ENCODE assay signal across 1 cellular context in the genomic region with DNA sequence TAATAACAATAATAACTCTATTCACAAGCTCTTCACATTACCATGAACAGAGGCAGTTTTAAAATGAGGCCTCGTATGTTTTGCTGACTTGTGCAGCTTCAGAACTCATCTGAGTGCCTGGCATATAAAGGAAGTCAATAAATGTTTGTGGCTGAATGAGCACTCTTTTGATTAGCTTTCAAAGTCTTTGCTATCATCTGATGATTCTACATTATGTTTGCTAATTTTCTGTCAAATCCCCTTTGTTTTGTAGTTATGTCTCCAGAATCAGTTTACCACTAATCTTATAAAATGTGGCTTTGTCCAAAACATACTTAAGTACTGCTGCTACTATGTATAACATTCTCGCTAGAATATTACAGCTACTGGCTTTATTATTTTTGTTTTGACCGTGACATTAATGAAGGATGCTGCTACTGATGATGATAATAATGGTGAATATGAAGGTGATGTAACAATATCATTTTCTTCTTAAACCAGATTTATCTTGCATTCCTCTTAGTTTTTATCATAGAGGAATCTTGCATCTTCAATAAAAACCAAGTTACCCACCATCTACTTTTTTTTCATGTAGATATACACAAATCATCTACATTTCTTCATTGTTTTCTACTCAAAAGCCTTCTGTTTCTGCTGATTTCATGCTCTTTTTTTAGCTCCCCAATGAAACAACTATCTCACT.
TF ChIP-seq lines count a peak whose summit lies in the region.

No MANE protein-coding gene starts in this region.

TF ChIP-seq in GM23338, 12 proteins besides CTCF, POLR2A, EP300 and RAD21:
- TF ChIP-seq, protein P1, sequence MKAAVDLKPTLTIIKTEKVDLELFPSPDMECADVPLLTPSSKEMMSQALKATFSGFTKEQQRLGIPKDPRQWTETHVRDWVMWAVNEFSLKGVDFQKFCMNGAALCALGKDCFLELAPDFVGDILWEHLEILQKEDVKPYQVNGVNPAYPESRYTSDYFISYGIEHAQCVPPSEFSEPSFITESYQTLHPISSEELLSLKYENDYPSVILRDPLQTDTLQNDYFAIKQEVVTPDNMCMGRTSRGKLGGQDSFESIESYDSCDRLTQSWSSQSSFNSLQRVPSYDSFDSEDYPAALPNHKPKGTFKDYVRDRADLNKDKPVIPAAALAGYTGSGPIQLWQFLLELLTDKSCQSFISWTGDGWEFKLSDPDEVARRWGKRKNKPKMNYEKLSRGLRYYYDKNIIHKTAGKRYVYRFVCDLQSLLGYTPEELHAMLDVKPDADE (IDR thresholded peaks at IDR 0.05), result no peak
- TF ChIP-seq, protein P2, sequence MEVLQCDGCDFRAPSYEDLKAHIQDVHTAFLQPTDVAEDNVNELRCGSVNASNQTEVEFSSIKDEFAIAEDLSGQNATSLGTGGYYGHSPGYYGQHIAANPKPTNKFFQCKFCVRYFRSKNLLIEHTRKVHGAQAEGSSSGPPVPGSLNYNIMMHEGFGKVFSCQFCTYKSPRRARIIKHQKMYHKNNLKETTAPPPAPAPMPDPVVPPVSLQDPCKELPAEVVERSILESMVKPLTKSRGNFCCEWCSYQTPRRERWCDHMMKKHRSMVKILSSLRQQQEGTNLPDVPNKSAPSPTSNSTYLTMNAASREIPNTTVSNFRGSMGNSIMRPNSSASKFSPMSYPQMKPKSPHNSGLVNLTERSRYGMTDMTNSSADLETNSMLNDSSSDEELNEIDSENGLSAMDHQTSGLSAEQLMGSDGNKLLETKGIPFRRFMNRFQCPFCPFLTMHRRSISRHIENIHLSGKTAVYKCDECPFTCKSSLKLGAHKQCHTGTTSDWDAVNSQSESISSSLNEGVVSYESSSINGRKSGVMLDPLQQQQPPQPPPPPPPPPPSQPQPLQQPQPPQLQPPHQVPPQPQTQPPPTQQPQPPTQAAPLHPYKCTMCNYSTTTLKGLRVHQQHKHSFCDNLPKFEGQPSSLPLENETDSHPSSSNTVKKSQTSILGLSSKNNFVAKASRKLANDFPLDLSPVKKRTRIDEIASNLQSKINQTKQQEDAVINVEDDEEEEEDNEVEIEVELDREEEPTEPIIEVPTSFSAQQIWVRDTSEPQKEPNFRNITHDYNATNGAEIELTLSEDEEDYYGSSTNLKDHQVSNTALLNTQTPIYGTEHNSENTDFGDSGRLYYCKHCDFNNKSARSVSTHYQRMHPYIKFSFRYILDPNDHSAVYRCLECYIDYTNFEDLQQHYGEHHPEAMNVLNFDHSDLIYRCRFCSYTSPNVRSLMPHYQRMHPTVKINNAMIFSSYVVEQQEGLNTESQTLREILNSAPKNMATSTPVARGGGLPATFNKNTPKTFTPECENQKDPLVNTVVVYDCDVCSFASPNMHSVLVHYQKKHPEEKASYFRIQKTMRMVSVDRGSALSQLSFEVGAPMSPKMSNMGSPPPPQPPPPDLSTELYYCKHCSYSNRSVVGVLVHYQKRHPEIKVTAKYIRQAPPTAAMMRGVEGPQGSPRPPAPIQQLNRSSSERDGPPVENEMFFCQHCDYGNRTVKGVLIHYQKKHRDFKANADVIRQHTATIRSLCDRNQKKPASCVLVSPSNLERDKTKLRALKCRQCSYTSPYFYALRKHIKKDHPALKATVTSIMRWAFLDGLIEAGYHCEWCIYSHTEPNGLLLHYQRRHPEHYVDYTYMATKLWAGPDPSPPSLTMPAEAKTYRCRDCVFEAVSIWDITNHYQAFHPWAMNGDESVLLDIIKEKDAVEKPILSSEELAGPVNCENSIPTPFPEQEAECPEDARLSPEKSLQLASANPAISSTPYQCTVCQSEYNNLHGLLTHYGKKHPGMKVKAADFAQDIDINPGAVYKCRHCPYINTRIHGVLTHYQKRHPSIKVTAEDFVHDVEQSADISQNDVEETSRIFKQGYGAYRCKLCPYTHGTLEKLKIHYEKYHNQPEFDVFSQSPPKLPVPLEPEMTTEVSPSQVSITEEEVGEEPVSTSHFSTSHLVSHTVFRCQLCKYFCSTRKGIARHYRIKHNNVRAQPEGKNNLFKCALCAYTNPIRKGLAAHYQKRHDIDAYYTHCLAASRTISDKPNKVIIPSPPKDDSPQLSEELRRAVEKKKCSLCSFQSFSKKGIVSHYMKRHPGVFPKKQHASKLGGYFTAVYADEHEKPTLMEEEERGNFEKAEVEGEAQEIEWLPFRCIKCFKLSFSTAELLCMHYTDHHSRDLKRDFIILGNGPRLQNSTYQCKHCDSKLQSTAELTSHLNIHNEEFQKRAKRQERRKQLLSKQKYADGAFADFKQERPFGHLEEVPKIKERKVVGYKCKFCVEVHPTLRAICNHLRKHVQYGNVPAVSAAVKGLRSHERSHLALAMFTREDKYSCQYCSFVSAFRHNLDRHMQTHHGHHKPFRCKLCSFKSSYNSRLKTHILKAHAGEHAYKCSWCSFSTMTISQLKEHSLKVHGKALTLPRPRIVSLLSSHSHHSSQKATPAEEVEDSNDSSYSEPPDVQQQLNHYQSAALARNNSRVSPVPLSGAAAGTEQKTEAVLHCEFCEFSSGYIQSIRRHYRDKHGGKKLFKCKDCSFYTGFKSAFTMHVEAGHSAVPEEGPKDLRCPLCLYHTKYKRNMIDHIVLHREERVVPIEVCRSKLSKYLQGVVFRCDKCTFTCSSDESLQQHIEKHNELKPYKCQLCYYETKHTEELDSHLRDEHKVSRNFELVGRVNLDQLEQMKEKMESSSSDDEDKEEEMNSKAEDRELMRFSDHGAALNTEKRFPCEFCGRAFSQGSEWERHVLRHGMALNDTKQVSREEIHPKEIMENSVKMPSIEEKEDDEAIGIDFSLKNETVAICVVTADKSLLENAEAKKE (CRISPR knock-in tag; IDR thresholded peaks at IDR 0.05), result no peak
- TF ChIP-seq POLR2AphosphoS5 (IDR thresholded peaks at IDR 0.05; ENCODE audit: low read depth) (no peak), ZNF114 (CRISPR knock-in tag; IDR thresholded peaks at IDR 0.05) (no peak), EZH2phosphoT487 (IDR thresholded peaks at IDR 0.05; ENCODE audit: unreplicated experiment) (no peak), CREB1 (CRISPR knock-in tag; IDR thresholded peaks at IDR 0.05; ENCODE audit: low read depth) (no peak), JUNB (IDR thresholded peaks at IDR 0.05; ENCODE audit: unreplicated experiment) (no peak), EZH2 (IDR thresholded peaks at IDR 0.05; ENCODE audit: low read depth, unreplicated experiment) (no peak), STAT1 (IDR thresholded peaks at IDR 0.05; ENCODE audit: unreplicated experiment) (no peak), NANOG (IDR thresholded peaks at IDR 0.05; ENCODE audit: borderline replicate concordance) (no peak), ZNF331 (CRISPR knock-in tag; IDR thresholded peaks at IDR 0.05; ENCODE audit: low read depth) (no peak)
- TF ChIP-seq, protein P3, sequence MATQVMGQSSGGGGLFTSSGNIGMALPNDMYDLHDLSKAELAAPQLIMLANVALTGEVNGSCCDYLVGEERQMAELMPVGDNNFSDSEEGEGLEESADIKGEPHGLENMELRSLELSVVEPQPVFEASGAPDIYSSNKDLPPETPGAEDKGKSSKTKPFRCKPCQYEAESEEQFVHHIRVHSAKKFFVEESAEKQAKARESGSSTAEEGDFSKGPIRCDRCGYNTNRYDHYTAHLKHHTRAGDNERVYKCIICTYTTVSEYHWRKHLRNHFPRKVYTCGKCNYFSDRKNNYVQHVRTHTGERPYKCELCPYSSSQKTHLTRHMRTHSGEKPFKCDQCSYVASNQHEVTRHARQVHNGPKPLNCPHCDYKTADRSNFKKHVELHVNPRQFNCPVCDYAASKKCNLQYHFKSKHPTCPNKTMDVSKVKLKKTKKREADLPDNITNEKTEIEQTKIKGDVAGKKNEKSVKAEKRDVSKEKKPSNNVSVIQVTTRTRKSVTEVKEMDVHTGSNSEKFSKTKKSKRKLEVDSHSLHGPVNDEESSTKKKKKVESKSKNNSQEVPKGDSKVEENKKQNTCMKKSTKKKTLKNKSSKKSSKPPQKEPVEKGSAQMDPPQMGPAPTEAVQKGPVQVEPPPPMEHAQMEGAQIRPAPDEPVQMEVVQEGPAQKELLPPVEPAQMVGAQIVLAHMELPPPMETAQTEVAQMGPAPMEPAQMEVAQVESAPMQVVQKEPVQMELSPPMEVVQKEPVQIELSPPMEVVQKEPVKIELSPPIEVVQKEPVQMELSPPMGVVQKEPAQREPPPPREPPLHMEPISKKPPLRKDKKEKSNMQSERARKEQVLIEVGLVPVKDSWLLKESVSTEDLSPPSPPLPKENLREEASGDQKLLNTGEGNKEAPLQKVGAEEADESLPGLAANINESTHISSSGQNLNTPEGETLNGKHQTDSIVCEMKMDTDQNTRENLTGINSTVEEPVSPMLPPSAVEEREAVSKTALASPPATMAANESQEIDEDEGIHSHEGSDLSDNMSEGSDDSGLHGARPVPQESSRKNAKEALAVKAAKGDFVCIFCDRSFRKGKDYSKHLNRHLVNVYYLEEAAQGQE (IDR thresholded peaks at IDR 0.05; ENCODE audit: unreplicated experiment), result no peak
